Comparison of ENCODE assay signal across 2 cellular contexts in the genomic region with DNA sequence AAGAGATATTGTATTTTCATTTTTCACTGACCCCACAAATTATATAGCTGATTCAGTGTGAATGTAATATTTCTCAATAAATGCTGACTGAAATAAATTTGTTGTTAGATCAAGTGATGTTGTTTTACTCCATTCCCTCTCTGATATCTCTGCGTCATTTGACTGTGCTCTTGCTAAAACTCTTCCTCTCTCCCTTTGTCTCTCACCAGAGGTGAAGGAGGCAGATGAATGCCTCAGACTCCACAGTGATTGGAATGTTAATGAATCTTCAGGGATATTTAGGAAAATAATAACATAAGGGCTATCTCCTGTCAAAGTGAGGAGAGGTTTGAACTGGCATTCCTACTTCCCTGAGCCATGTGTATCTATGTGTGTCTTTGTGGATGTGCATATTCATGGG.
TF ChIP-seq lines count a peak whose summit lies in the region.

No MANE protein-coding gene starts in this region.

TF ChIP-seq in HepG2, 621 proteins besides CTCF, POLR2A, EP300 and RAD21:
- peak in 1 of 2 experiments; percentile 48; a peak in 2 of 4 replicates for TF ChIP-seq MAFK (conservative IDR thresholded peaks at IDR 0.05 in 1 of 2, IDR thresholded peaks at IDR 0.05 in 1 of 2; ENCODE audit: low read length in 2 of 2)
- TF ChIP-seq TCF12 (IDR thresholded peaks at IDR 0.05) = no peak
- no peak for TF ChIP-seq TCF12 (CRISPR knock-in tag; IDR thresholded peaks at IDR 0.05)
- 0 out of 2 replicates have a peak, but pooled peaks have one; percentile 27 for TF ChIP-seq MAFF (IDR thresholded peaks at IDR 0.05; ENCODE audit: low read depth, low read length)
TF ChIP-seq in HepG2: peak in this region for 2.

TF ChIP-seq in WTC11, 78 proteins besides CTCF, POLR2A, EP300 and RAD21:
- TF ChIP-seq OVOL2 (CRISPR knock-in tag; IDR thresholded peaks at IDR 0.05; ENCODE audit: borderline replicate concordance) = no peak
- no peak for TF ChIP-seq PRRX2 (CRISPR knock-in tag; IDR thresholded peaks at IDR 0.05)
- TF ChIP-seq, protein P1, sequence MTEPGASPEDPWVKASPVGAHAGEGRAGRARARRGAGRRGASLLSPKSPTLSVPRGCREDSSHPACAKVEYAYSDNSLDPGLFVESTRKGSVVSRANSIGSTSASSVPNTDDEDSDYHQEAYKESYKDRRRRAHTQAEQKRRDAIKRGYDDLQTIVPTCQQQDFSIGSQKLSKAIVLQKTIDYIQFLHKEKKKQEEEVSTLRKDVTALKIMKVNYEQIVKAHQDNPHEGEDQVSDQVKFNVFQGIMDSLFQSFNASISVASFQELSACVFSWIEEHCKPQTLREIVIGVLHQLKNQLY (CRISPR knock-in tag; IDR thresholded peaks at IDR 0.05) = no peak
- TF ChIP-seq ZSCAN18 (CRISPR knock-in tag; IDR thresholded peaks at IDR 0.05) = no peak
- TF ChIP-seq, protein P2, sequence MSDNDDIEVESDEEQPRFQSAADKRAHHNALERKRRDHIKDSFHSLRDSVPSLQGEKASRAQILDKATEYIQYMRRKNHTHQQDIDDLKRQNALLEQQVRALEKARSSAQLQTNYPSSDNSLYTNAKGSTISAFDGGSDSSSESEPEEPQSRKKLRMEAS (CRISPR knock-in tag; IDR thresholded peaks at IDR 0.05) = no peak
